ENCODE assay signal across 12 cellular contexts in genomic region chr6:35310265-35310831, GRCh38. TPM values are rescaled to one million over a fixed set of nuclear protein-coding genes. Genes with fewer than 3 reads are reported as not detected.
DNase-seq lines count a peak whose midpoint lies in the region; ATAC-seq and TF ChIP-seq lines count a peak whose summit lies in the region.
"Had no signal": no experiment of that assay in that cellular context is flagged by ENCODE, and none has a peak within 500 bp of the region (broad histone marks: within the 10 kb centered on the region; RNA-seq: fewer than 3 reads in every experiment).

No MANE protein-coding gene starts in this region.

- CTCF ChIA-PET in naive thymus-derived CD4-positive, alpha-beta T cell (lab: Charles Lee): interaction anchor here (1.0 to 8.9 kb wide), 4 partner anchors 12 to 141 kb away, joined by 3 to 111 read pairs (median 7); partner anchors contain the start of gene DEF6

- intact Hi-C loops in activated T-helper 1 cell treated with anti-CD3 and anti-CD28 coated beads, Interleukin-12 subunit alpha, Interleukin-12 subunit beta, Interleukin-2, Interleukin-4 antibody, amounts not matched to agents 30 ng/mL and 10 ng/mL and 1 ng/mL, durations not matched to agents 14 hours and 24 hours and 36 hours (cut with micrococcal nuclease): loop anchor here (2.0 kb wide), 1 partner anchor 14 kb away; the partner anchor contains the start of gene DEF6
- intact Hi-C loops in naive thymus-derived CD4-positive, alpha-beta T cell (cut with micrococcal nuclease): loop anchor here in 1 of 2 donors (2.0 kb wide), 1 partner anchor 16 kb away; no protein-coding TSS in a partner anchor
- intact Hi-C loops in ascending aorta (cut with DNase I): no loop called here

- H3K36me3 ChIP-seq in BLaER1 treated with 17β-estradiol and CSF1 and Interleukin-3, amounts not matched to agents 10 nM and 100 nM: peaks cover 18 to 65% (median 40%) of the 10 kb centered on the region in 11 experiments
- H3K36me3 ChIP-seq in DOHH2 (ENCODE audit: control insufficient read depth, low read length): peaks cover 29% of the 10 kb centered on the region
- H3K36me3 ChIP-seq in naive thymus-derived CD4-positive, alpha-beta T cell (ENCODE audit: control insufficient read depth in 2 of 3, insufficient read depth in 3 of 3, low read length in 3 of 3): peaks cover 3 to 42% (median 7%) of the 10 kb centered on the region in 3 experiments
- no peaks in the 10 kb centered on the region for H3K36me3 ChIP-seq in ascending aorta

- H3K9me2 ChIP-seq in DOHH2 (replicated peaks; ENCODE audit: control insufficient read depth, low read length): no peaks in the 10 kb centered on the region

- POLR2A ChIA-PET in naive thymus-derived CD4-positive, alpha-beta T cell (lab: Charles Lee): interaction anchor here (0.5 to 13.7 kb wide), 5 partner anchors 7 to 464 kb away, joined by 3 to 250 read pairs (median 25); partner anchors contain the start of genes DEF6 and RPL10A

- no peak for DNase-seq in activated T-helper 1 cell treated with anti-CD3 and anti-CD28 coated beads, Interleukin-12 subunit alpha, Interleukin-12 subunit beta, Interleukin-2, Interleukin-4 antibody, amounts not matched to agents 30 ng/mL and 10 ng/mL and 1 ng/mL, durations not matched to agents 14 hours and 24 hours and 36 hours (ENCODE audit: low spot score)
- DNase-seq in naive thymus-derived CD4-positive, alpha-beta T cell: peak in 3 of 9 donors; percentile 24 to 33 (median 28)
- DNase-seq in ascending aorta (ENCODE audit: low spot score in 2 of 2): no peak
- no peak for DNase-seq in NCI-H446 (lab: John Stamatoyannopoulos, UW)
- DNase-seq: Caco-2, hypothalamus, OCI-M1 had no signal

- H3K36me3 Mint-ChIP-seq in activated T-helper 1 cell treated with anti-CD3 and anti-CD28 coated beads, Interleukin-12 subunit alpha, Interleukin-12 subunit beta, Interleukin-2, Interleukin-4 antibody, amounts not matched to agents 30 ng/mL and 10 ng/mL and 1 ng/mL, durations not matched to agents 14 hours and 24 hours and 36 hours (ENCODE audit: low read depth): peaks cover 59% of the 10 kb centered on the region
- peaks cover 8 to 60% (median 55%) of the 10 kb centered on the region in 5 donors for H3K36me3 Mint-ChIP-seq in naive thymus-derived CD4-positive, alpha-beta T cell

- no peaks in the 10 kb centered on the region for H3K9me3 ChIP-seq in BLaER1 treated with 17β-estradiol and CSF1 and Interleukin-3, amounts not matched to agents 10 nM and 100 nM (replicated peaks in 1 of 11)
- H3K9me3 ChIP-seq in DOHH2 (ENCODE audit: control insufficient read depth, insufficient read depth, low read length) (no peaks in the 10 kb centered on the region), ascending aorta (no peaks in the 10 kb centered on the region)
- H3K9me3 ChIP-seq in naive thymus-derived CD4-positive, alpha-beta T cell (ENCODE audit: control insufficient read depth in 2 of 3, low read length in 3 of 3): no peaks in the 10 kb centered on the region
- H3K9me3 ChIP-seq: Caco-2 had no signal

- H3K27me3 ChIP-seq in BLaER1 treated with 17β-estradiol and CSF1 and Interleukin-3, amounts not matched to agents 10 nM and 100 nM: no peaks in the 10 kb centered on the region
- H3K27me3 ChIP-seq in DOHH2 (ENCODE audit: control insufficient read depth, low read length) (no peaks in the 10 kb centered on the region), ascending aorta (no peaks in the 10 kb centered on the region)
- H3K27me3 ChIP-seq in naive thymus-derived CD4-positive, alpha-beta T cell (ENCODE audit: control insufficient read depth in 2 of 2, insufficient read depth in 2 of 2, low read length in 2 of 2): no peaks in the 10 kb centered on the region

- H3K4me1 ChIP-seq in BLaER1 treated with 17β-estradiol and CSF1 and Interleukin-3, amounts not matched to agents 10 nM and 100 nM: peaks cover 40 to 90% (median 47%) of the 10 kb centered on the region in 10 experiments
- H3K4me1 ChIP-seq in DOHH2 (ENCODE audit: control insufficient read depth, low read length) (peaks cover 47% of the 10 kb centered on the region), ascending aorta (no peaks in the 10 kb centered on the region)
- peaks cover 63 to 73% of the 10 kb centered on the region in 2 donors for H3K4me1 ChIP-seq in naive thymus-derived CD4-positive, alpha-beta T cell (ENCODE audit: control insufficient read depth in 2 of 2, insufficient read depth in 2 of 2, low read length in 2 of 2)
- H3K4me1 ChIP-seq: Caco-2, parathyroid adenoma had no signal

- peak overlapping the region; percentile 86 to 98 (median 93) for H3K4me2 ChIP-seq in BLaER1 treated with 17β-estradiol and CSF1 and Interleukin-3, amounts not matched to agents 10 nM and 100 nM
- H3K4me2 ChIP-seq in DOHH2 (ENCODE audit: low read length): peak overlapping the region; percentile 77

- H3K9ac ChIP-seq in BLaER1 treated with 17β-estradiol and CSF1 and Interleukin-3, amounts not matched to agents 10 nM and 100 nM: peak overlapping the region in 9 of 11 experiments; percentile 44 to 72 (median 66); a peak in 13 of 22 replicates
- H3K9ac ChIP-seq: parathyroid adenoma had no signal

- H3K9me3 Mint-ChIP-seq in activated T-helper 1 cell treated with anti-CD3 and anti-CD28 coated beads, Interleukin-12 subunit alpha, Interleukin-12 subunit beta, Interleukin-2, Interleukin-4 antibody, amounts not matched to agents 30 ng/mL and 10 ng/mL and 1 ng/mL, durations not matched to agents 14 hours and 24 hours and 36 hours: no peaks in the 10 kb centered on the region
- H3K9me3 Mint-ChIP-seq in naive thymus-derived CD4-positive, alpha-beta T cell: no peaks in the 10 kb centered on the region

- peak; percentile 50 for ATAC-seq in naive thymus-derived CD4-positive, alpha-beta T cell
- no peak for ATAC-seq in HG03521 (IDR thresholded peaks at IDR 0.05; ENCODE audit: unreplicated experiment)
- ATAC-seq in GM19035 (IDR thresholded peaks at IDR 0.05; ENCODE audit: unreplicated experiment): no peak

- H3F3A ChIP-seq in DOHH2 (ENCODE audit: control insufficient read depth, insufficient read depth): peaks cover 13% of the 10 kb centered on the region

- no peaks in the 10 kb centered on the region for H3K27me3 Mint-ChIP-seq in activated T-helper 1 cell treated with anti-CD3 and anti-CD28 coated beads, Interleukin-12 subunit alpha, Interleukin-12 subunit beta, Interleukin-2, Interleukin-4 antibody, amounts not matched to agents 30 ng/mL and 10 ng/mL and 1 ng/mL, durations not matched to agents 14 hours and 24 hours and 36 hours (ENCODE audit: insufficient read depth)
- H3K27me3 Mint-ChIP-seq in naive thymus-derived CD4-positive, alpha-beta T cell: no peaks in the 10 kb centered on the region

- no peaks in the 10 kb centered on the region; a peak in 1 of 22 replicates for H4K20me1 ChIP-seq in BLaER1 treated with 17β-estradiol and CSF1 and Interleukin-3, amounts not matched to agents 10 nM and 100 nM
- no peaks in the 10 kb centered on the region for H4K20me1 ChIP-seq in DOHH2 (ENCODE audit: control insufficient read depth, insufficient read depth, low read depth, low read length)

- peak overlapping the region; percentile 69 for H3K4me3 Mint-ChIP-seq in activated T-helper 1 cell treated with anti-CD3 and anti-CD28 coated beads, Interleukin-12 subunit alpha, Interleukin-12 subunit beta, Interleukin-2, Interleukin-4 antibody, amounts not matched to agents 30 ng/mL and 10 ng/mL and 1 ng/mL, durations not matched to agents 14 hours and 24 hours and 36 hours
- H3K4me3 Mint-ChIP-seq in naive thymus-derived CD4-positive, alpha-beta T cell: peak overlapping the region; percentile 70 to 89 (median 86)

- peak overlapping the region; percentile 76 to 86 (median 82); a peak in 21 of 22 replicates for H3K27ac ChIP-seq in BLaER1 treated with 17β-estradiol and CSF1 and Interleukin-3, amounts not matched to agents 10 nM and 100 nM
- H3K27ac ChIP-seq in DOHH2 (ENCODE audit: low read depth, low read length) (peak overlapping the region; percentile 71), ascending aorta (no peak overlapping the region)
- peak overlapping the region; percentile 84 for H3K27ac ChIP-seq in naive thymus-derived CD4-positive, alpha-beta T cell (ENCODE audit: low read depth, low read length)
- H3K27ac ChIP-seq: parathyroid adenoma had no signal

- TF ChIP-seq CTCF in DOHH2 (IDR thresholded peaks at IDR 0.05; ENCODE audit: low read depth, low read length, poor library complexity, severe bottlenecking): no peak
- no peak for TF ChIP-seq CTCF in ascending aorta (IDR thresholded peaks at IDR 0.05)

- H3K4me3 ChIP-seq in BLaER1 treated with 17β-estradiol and CSF1 and Interleukin-3, amounts not matched to agents 10 nM and 100 nM: peak overlapping the region in 4 of 10 experiments; percentile 10 to 54 (median 28); a peak in 5 of 20 replicates
- H3K4me3 ChIP-seq in DOHH2 (ENCODE audit: low read length) (no peak overlapping the region), ascending aorta (no peak overlapping the region)
- H3K4me3 ChIP-seq in naive thymus-derived CD4-positive, alpha-beta T cell (ENCODE audit: low read length): peak overlapping the region; percentile 46

- H3K27ac Mint-ChIP-seq in activated T-helper 1 cell treated with anti-CD3 and anti-CD28 coated beads, Interleukin-12 subunit alpha, Interleukin-12 subunit beta, Interleukin-2, Interleukin-4 antibody, amounts not matched to agents 30 ng/mL and 10 ng/mL and 1 ng/mL, durations not matched to agents 14 hours and 24 hours and 36 hours: peak overlapping the region; percentile 93
- peak overlapping the region; percentile 93 to 100 (median 99) for H3K27ac Mint-ChIP-seq in naive thymus-derived CD4-positive, alpha-beta T cell

- peaks cover 81% of the 10 kb centered on the region for H3K4me1 Mint-ChIP-seq in activated T-helper 1 cell treated with anti-CD3 and anti-CD28 coated beads, Interleukin-12 subunit alpha, Interleukin-12 subunit beta, Interleukin-2, Interleukin-4 antibody, amounts not matched to agents 30 ng/mL and 10 ng/mL and 1 ng/mL, durations not matched to agents 14 hours and 24 hours and 36 hours (ENCODE audit: low read depth)
- H3K4me1 Mint-ChIP-seq in naive thymus-derived CD4-positive, alpha-beta T cell: peaks cover 66 to 95% (median 88%) of the 10 kb centered on the region in 7 donors

- 0 out of 2 replicates have a peak, but pooled peaks cover 3% of the 10 kb centered on the region for H3K79me2 ChIP-seq in DOHH2 (ENCODE audit: control insufficient read depth, low read length)
- H3K79me2 ChIP-seq: parathyroid adenoma had no signal

RNA-seq across cellular contexts. Expression of gene DEF6, which starts 12.7 kb away (rescaled TPM):
- 123 and 125 TPM in 2 replicates for total RNA-seq in activated T-helper 1 cell treated with anti-CD3 and anti-CD28 coated beads, Interleukin-12 subunit alpha, Interleukin-12 subunit beta, Interleukin-2, Interleukin-4 antibody, amounts not matched to agents 30 ng/mL and 10 ng/mL and 1 ng/mL, durations not matched to agents 14 hours and 24 hours and 36 hours
- 100 to 1,000 TPM; 219 to 250 (median 225) TPM for total RNA-seq in naive thymus-derived CD4-positive, alpha-beta T cell
- polyA plus RNA-seq in naive thymus-derived CD4-positive, alpha-beta T cell: 100 to 1,000 TPM; 113 to 234 TPM
- 20.1 TPM for total RNA-seq in ascending aorta

RNA-seq across cellular contexts. Expression of gene PPARD, which starts 32.0 kb away (rescaled TPM):
- 17.4 and 18.8 TPM in 2 replicates for total RNA-seq in activated T-helper 1 cell treated with anti-CD3 and anti-CD28 coated beads, Interleukin-12 subunit alpha, Interleukin-12 subunit beta, Interleukin-2, Interleukin-4 antibody, amounts not matched to agents 30 ng/mL and 10 ng/mL and 1 ng/mL, durations not matched to agents 14 hours and 24 hours and 36 hours
- total RNA-seq in naive thymus-derived CD4-positive, alpha-beta T cell: 10 to 100 TPM; 29.3 to 47.1 (median 36.0) TPM
- polyA plus RNA-seq in naive thymus-derived CD4-positive, alpha-beta T cell: 10 to 100 TPM in 1 of 2 donors, 1 to 10 TPM in 1; 7.3 to 20.2 TPM
- total RNA-seq in ascending aorta: 21.1 TPM

RNA-seq across cellular contexts. Expression of gene ZNF76, which starts 50.8 kb away (rescaled TPM):
- total RNA-seq in activated T-helper 1 cell treated with anti-CD3 and anti-CD28 coated beads, Interleukin-12 subunit alpha, Interleukin-12 subunit beta, Interleukin-2, Interleukin-4 antibody, amounts not matched to agents 30 ng/mL and 10 ng/mL and 1 ng/mL, durations not matched to agents 14 hours and 24 hours and 36 hours: 32.8 and 33.1 TPM in 2 replicates
- 100 to 1,000 TPM in 2 of 5 experiments, 10 to 100 TPM in 3; 44.4 to 110 (median 77.2) TPM for total RNA-seq in naive thymus-derived CD4-positive, alpha-beta T cell
- polyA plus RNA-seq in naive thymus-derived CD4-positive, alpha-beta T cell: 10 to 100 TPM; 20.6 to 42.0 TPM
- 55.7 TPM for total RNA-seq in ascending aorta

Comparison
In these comparisons a context has a peak if more than half of its experiments do, and no peak if none do; other contexts are left out.
1. H3K27ac ChIP-seq: peak in BLaER1 treated with 17β-estradiol and CSF1 and Interleukin-3, amounts not matched to agents 10 nM and 100 nM (11 of 11), DOHH2 (single experiment) and naive thymus-derived CD4-positive, alpha-beta T cell (single experiment); none in ascending aorta (0 of 2).